8 cellular contexts compared by ENCODE assay signal in genomic region chr15:100338971-100339444, GRCh38. TPM values are rescaled to one million over a fixed set of nuclear protein-coding genes. Genes with fewer than 3 reads are reported as not detected.
DNase-seq lines count a peak whose midpoint lies in the region; ATAC-seq and TF ChIP-seq lines count a peak whose summit lies in the region.

No MANE protein-coding gene starts in this region.

- TF ChIP-seq POLR2A in adrenal gland (IDR thresholded peaks at IDR 0.05), result no peak

- H3K27ac ChIP-seq in HL-60 (replicated peaks), result no peak overlapping the region
- H3K27ac ChIP-seq in adrenal gland, result no peak overlapping the region

- no peaks in the 10 kb centered on the region for H3K27me3 ChIP-seq in HL-60 (ENCODE audit: insufficient read depth, poor library complexity, severe bottlenecking)
- no peaks in the 10 kb centered on the region for H3K27me3 ChIP-seq in adrenal gland

- H3K4me3 ChIP-seq in HL-60 (replicated peaks; ENCODE audit: insufficient read depth, low read length) (no peak overlapping the region), adrenal gland (no peak overlapping the region)

- peak; percentile 74 for TF ChIP-seq CTCF in HL-60 (IDR thresholded peaks at IDR 0.05; ENCODE audit: insufficient read depth, low read length)
- peak; percentile 67 to 89 (median 86) for TF ChIP-seq CTCF in adrenal gland (IDR thresholded peaks at IDR 0.05)

- peaks cover 4% of the 10 kb centered on the region in 2 donors for H3K4me1 ChIP-seq in adrenal gland (replicated peaks in 1 of 2)

- no peaks in the 10 kb centered on the region for H3K9me3 ChIP-seq in adrenal gland (replicated peaks in 1 of 3)

- ATAC-seq in left ventricle myocardium superior (peak; percentile 53), HG02678 (IDR thresholded peaks at IDR 0.05; ENCODE audit: unreplicated experiment) (no peak)

- 12 to 30% (median 27%) methylated on average over 8 to 10 of the region's 10 CpGs for WGBS in adrenal gland, 4 donors

- intact Hi-C loops in adrenal gland (cut with DNase I), result loop anchor here (5.0 to 10.0 kb wide), 4 partner anchors 122 to 404 kb away; no protein-coding TSS in a partner anchor
- intact Hi-C loops in left ventricle myocardium superior (cut with micrococcal nuclease), result loop anchor here (10.0 kb wide), 1 partner anchor 404 kb away; no protein-coding TSS in a partner anchor

- DNase-seq in DMS153 (lab: John Stamatoyannopoulos, UW) (peak; percentile 41), HL-60 (ENCODE audit: low read depth in 1 of 2, low spot score in 1 of 2) (peak; percentile 38 to 79), RPMI8226 (peak; percentile 92), adrenal gland (peak; percentile 75 to 92 (median 86)), left ventricle myocardium superior (peak; percentile 53), retina (peak; percentile 76), T1000 (lab: John Stamatoyannopoulos, UW) (no peak)

- H3K36me3 ChIP-seq in adrenal gland (replicated peaks in 1 of 2), result no peaks in the 10 kb centered on the region

RNA-seq across cellular contexts. Expression of gene ADAMTS17, which starts 2.8 kb away (rescaled TPM):
- 10 to 100 TPM in 2 of 8 donors, 1 to 10 TPM in 6; 2.1 to 14.8 (median 6.8) TPM for total RNA-seq in adrenal gland
- 1 to 10 TPM in 2 of 3 donors, under 1 TPM in 1; 0.51 to 2.0 (median 1.7) TPM for polyA plus RNA-seq in adrenal gland
- 2.9 TPM for total RNA-seq in left ventricle myocardium superior
